1 cellular context compared by ENCODE assay signal in the genomic region with DNA sequence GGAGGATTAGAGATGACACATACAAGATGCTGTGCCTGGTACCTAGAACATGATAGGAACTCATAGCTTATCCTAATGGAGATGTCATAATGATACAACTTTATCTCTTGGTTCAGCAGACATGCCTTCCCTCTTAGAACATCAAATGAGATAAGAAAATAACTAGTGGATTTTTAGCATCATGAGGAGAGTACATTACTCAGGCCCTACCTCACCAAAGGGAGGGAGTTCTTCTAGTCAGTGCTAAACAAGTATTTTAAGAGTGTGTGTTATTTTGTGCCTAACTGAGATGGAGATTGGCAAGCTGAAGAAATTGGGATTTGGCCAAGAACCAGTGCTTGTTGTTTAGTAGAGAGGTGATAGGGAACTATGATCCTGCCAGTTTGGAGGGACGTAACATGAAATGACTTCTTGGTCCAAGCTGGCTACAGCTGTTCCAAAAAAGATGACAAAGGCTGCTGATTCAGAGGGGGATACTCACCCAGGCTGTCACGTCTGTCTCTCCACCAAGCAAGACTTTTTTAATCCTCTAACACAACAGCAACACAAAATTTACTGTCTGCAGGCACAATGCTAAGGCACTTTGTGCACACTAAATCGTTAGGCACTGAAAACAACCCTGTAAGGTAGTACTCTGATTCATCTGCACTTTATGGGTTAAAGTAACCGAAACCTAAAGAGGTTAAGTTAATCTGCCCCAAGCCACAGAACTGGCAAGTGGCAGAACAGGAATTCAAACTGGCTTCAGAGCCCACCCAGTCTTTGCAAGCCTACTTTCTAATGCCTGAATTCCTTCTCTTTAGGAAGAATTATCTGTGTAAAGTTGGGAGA.
TF ChIP-seq lines count a peak whose summit lies in the region.

No MANE protein-coding gene starts in this region.

TF ChIP-seq in WTC11, 78 proteins besides CTCF, POLR2A, EP300 and RAD21 (continued from another document):
- TF ChIP-seq ZNF219 (CRISPR knock-in tag; IDR thresholded peaks at IDR 0.05; ENCODE audit: borderline replicate concordance) (no peak), NFATC4 (CRISPR knock-in tag; IDR thresholded peaks at IDR 0.05) (no peak)
- TF ChIP-seq, protein P1, sequence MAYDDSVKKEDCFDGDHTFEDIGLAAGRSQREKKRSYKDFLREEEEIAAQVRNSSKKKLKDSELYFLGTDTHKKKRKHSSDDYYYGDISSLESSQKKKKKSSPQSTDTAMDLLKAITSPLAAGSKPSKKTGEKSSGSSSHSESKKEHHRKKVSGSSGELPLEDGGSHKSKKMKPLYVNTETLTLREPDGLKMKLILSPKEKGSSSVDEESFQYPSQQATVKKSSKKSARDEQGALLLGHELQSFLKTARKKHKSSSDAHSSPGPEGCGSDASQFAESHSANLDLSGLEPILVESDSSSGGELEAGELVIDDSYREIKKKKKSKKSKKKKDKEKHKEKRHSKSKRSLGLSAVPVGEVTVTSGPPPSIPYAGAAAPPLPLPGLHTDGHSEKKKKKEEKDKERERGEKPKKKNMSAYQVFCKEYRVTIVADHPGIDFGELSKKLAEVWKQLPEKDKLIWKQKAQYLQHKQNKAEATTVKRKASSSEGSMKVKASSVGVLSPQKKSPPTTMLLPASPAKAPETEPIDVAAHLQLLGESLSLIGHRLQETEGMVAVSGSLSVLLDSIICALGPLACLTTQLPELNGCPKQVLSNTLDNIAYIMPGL (CRISPR knock-in tag; IDR thresholded peaks at IDR 0.05) = no peak
TF ChIP-seq in WTC11: peak in this region for 0.
